Comparison of ENCODE assay signal across 11 cellular contexts in the genomic region with DNA sequence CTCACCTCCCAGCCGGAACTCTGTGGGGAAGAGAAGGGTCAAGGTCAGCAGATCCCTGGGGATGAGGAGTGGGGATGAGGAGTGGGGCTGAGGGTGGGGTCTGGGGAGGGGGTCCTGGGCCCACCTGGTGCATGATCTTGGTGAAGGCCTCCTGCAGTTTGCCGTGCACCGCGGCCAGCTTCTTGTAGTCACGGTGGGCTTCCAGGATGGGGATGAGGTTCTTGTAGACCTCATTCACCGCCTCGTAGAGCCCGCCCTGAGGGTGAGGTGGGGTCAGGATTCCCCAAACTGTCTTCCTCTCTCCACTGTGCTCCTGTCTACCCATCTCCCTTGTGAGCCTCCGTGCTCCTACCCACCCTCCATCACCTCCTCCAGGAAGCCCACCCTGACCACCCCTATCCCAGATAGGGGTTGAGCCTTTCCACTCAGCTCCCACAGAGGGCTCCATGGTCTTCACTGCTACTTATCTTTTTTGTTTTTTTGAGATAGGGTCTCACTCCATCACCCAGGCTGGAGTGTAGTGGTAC. TPM values are rescaled to one million over a fixed set of nuclear protein-coding genes. Genes with fewer than 3 reads are reported as not detected.
DNase-seq lines count a peak whose midpoint lies in the region; ATAC-seq and TF ChIP-seq lines count a peak whose summit lies in the region.
"Had no signal": no experiment of that assay in that cellular context is flagged by ENCODE, and none has a peak within 500 bp of the region (broad histone marks: within the 10 kb centered on the region; RNA-seq: fewer than 3 reads in every experiment).

No MANE protein-coding gene starts in this region.

- H3K27me3 ChIP-seq in RWPE2 (ENCODE audit: insufficient read depth, poor library complexity, severe bottlenecking) (no peaks in the 10 kb centered on the region), esophagus muscularis mucosa (no peaks in the 10 kb centered on the region), osteoblast (ENCODE audit: insufficient read depth, low read length) (no peaks in the 10 kb centered on the region), upper lobe of right lung (no peaks in the 10 kb centered on the region)

- H3K4me3 ChIP-seq in RWPE2 (ENCODE audit: severe bottlenecking): no peak overlapping the region
- peak overlapping the region; percentile 33 to 49 (median 42) for H3K4me3 ChIP-seq in esophagus muscularis mucosa
- H3K4me3 ChIP-seq in osteoblast (ENCODE audit: insufficient read depth, low read length): no peak overlapping the region
- H3K4me3 ChIP-seq in upper lobe of right lung: no peak overlapping the region

- 48% methylated on average over 9 of the region's 9 CpGs for WGBS in esophagus muscularis mucosa

- H3K27ac ChIP-seq in RWPE2 (ENCODE audit: poor library complexity, severe bottlenecking) (no peak overlapping the region), esophagus muscularis mucosa (replicated peaks in 1 of 4) (peak overlapping the region; percentile 89 to 96 (median 93)), osteoblast (ENCODE audit: low read depth, low read length) (peak overlapping the region; percentile 31), upper lobe of right lung (no peak overlapping the region)

- H3K4me2 ChIP-seq in osteoblast (ENCODE audit: insufficient read depth, low read length): no peak overlapping the region

- H3K79me2 ChIP-seq in osteoblast (ENCODE audit: insufficient read depth, low read length): no peaks in the 10 kb centered on the region

- H3K4me1 ChIP-seq in RWPE2 (ENCODE audit: insufficient read depth, poor library complexity, severe bottlenecking) (peaks cover 5% of the 10 kb centered on the region), esophagus muscularis mucosa (peaks cover 33 to 64% (median 48%) of the 10 kb centered on the region in 4 donors), osteoblast (ENCODE audit: insufficient read depth, low read length) (peaks cover 23% of the 10 kb centered on the region), upper lobe of right lung (peaks cover 13% of the 10 kb centered on the region)

- intact Hi-C loops in esophagus muscularis mucosa (cut with DNase I) (no loop called here), upper lobe of right lung (cut with DNase I) (loop anchor here (5.0 kb wide), 1 partner anchor 72 kb away; no protein-coding TSS in a partner anchor)

- H3K36me3 ChIP-seq in RWPE2 (ENCODE audit: low read depth) (no peaks in the 10 kb centered on the region; the same call in 1 of the 2 replicates), esophagus muscularis mucosa (peaks cover 0 to 71% (median 43%) of the 10 kb centered on the region in 4 donors), osteoblast (ENCODE audit: insufficient read depth, low read length) (no peaks in the 10 kb centered on the region), upper lobe of right lung (peaks cover 14% of the 10 kb centered on the region)

- ATAC-seq in RWPE2 (ENCODE audit: low read depth): no peak
- ATAC-seq in upper lobe of right lung: no peak
- ATAC-seq in HG03025 (IDR thresholded peaks at IDR 0.05; ENCODE audit: low FRiP score, unreplicated experiment): no peak
- ATAC-seq: stimulated activated naive CD8-positive, alpha-beta T cell treated with anti-CD3 and anti-CD28 coated beads, Interleukin-15, Interleukin-2, amounts not matched to agents 100 U/mL and 50 U/mL, for 24 hours had no signal

- TF ChIP-seq CTCF in RWPE2 (IDR thresholded peaks at IDR 0.05; ENCODE audit: poor library complexity, severe bottlenecking): peak; percentile 57
- TF ChIP-seq CTCF in esophagus muscularis mucosa (IDR thresholded peaks at IDR 0.05): no peak
- TF ChIP-seq CTCF in osteoblast (IDR thresholded peaks at IDR 0.05; ENCODE audit: extremely low read depth, low read depth, low read length): no peak
- TF ChIP-seq CTCF in upper lobe of right lung (IDR thresholded peaks at IDR 0.05): peak; percentile 34

- H3K9me3 ChIP-seq in RWPE2 (ENCODE audit: severe bottlenecking): no peaks in the 10 kb centered on the region
- no peaks in the 10 kb centered on the region for H3K9me3 ChIP-seq in esophagus muscularis mucosa
- no peaks in the 10 kb centered on the region for H3K9me3 ChIP-seq in osteoblast (ENCODE audit: low read depth, low read length)
- H3K9me3 ChIP-seq in upper lobe of right lung: no peaks in the 10 kb centered on the region

- no peak overlapping the region for H2AFZ ChIP-seq in osteoblast (ENCODE audit: low read length)

- no peak for TF ChIP-seq EP300 in esophagus muscularis mucosa (IDR thresholded peaks at IDR 0.05)

- H4K20me1 ChIP-seq in osteoblast (ENCODE audit: insufficient read depth, low read length): no peaks in the 10 kb centered on the region

- DNase-seq in RWPE2 (ENCODE audit: low spot score) (no peak), esophagus muscularis mucosa (ENCODE audit: extremely low spot score) (no peak), osteoblast (ENCODE audit: insufficient read length, low spot score, missing footprints) (peak; percentile 79), upper lobe of right lung (no peak), amygdala (lab: John Stamatoyannopoulos, UW) (no peak), SKM-1 (lab: John Stamatoyannopoulos, UW; ENCODE audit: unreplicated experiment) (no peak), NCI-H2029 treated with DMSO at 0.1 percent for 48 hours (lab: John Stamatoyannopoulos, UW) (no peak)
- DNase-seq: DMS153 had no signal

- TF ChIP-seq POLR2A in esophagus muscularis mucosa (IDR thresholded peaks at IDR 0.05; ENCODE audit: low read depth): no peak

RNA-seq across cellular contexts. Expression of a gene that starts 6.8 kb away (rescaled TPM):
- 1,000 to 10,000 TPM; 1,125 to 1,746 (median 1,157) TPM for total RNA-seq in esophagus muscularis mucosa
- total RNA-seq in osteoblast: 253 and 295 TPM in 2 replicates
- total RNA-seq in upper lobe of right lung: 268 TPM

RNA-seq across cellular contexts. Expression of a gene that starts 35.3 kb away (rescaled TPM):
- 1 to 10 TPM in 1 of 4 donors, not detected in 3; 2.0 TPM for total RNA-seq in esophagus muscularis mucosa
- total RNA-seq in osteoblast: not detected in 2 replicates
- total RNA-seq in upper lobe of right lung: not detected
- total RNA-seq: activated T-helper 2 cell treated with anti-CD3 and anti-CD28 coated beads, Interferon-gamma antibody, Interleukin-2, Interleukin-4, amounts not matched to agents 10 μg/mL and 5 μg/mL and 100 μg/mL, durations not matched to agents 14 hours and 24 hours and 36 hours had no signal

RNA-seq across cellular contexts. Expression of a gene that starts 48.6 kb away (rescaled TPM):
- total RNA-seq in esophagus muscularis mucosa: 1 to 10 TPM; 1.4 to 6.6 (median 3.4) TPM
- total RNA-seq in osteoblast: 5.4 and 6.5 TPM in 2 replicates
- 1.1 TPM for total RNA-seq in upper lobe of right lung

RNA-seq across cellular contexts. Expression of a gene that starts 58.2 kb away (rescaled TPM):
- total RNA-seq in esophagus muscularis mucosa (10 to 100 TPM; 32.6 to 51.0 (median 40.1) TPM), osteoblast (12.7 and 183 TPM in 2 replicates), upper lobe of right lung (138 TPM)

Comparison
In these comparisons a context has a peak if more than half of its experiments do, and no peak if none do; other contexts are left out.
1. H3K27ac ChIP-seq: peak in esophagus muscularis mucosa (4 of 4) and osteoblast (single experiment); none in RWPE2 (single experiment) and upper lobe of right lung (single experiment).
2. H3K4me3 ChIP-seq: peak in esophagus muscularis mucosa (4 of 4); none in RWPE2 (single experiment), osteoblast (single experiment) and upper lobe of right lung (single experiment).
3. CTCF ChIP-seq: peak in RWPE2 (single experiment) and upper lobe of right lung (single experiment); none in esophagus muscularis mucosa (0 of 3) and osteoblast (single experiment).